Comparison of ENCODE assay signal across 1 cellular context in genomic region chr11:123547180-123547579, GRCh38.
TF ChIP-seq lines count a peak whose summit lies in the region.

No MANE protein-coding gene starts in this region.

TF ChIP-seq in GM23338, 12 proteins besides CTCF, POLR2A, EP300 and RAD21 (continued from another document):
- TF ChIP-seq, protein P1, sequence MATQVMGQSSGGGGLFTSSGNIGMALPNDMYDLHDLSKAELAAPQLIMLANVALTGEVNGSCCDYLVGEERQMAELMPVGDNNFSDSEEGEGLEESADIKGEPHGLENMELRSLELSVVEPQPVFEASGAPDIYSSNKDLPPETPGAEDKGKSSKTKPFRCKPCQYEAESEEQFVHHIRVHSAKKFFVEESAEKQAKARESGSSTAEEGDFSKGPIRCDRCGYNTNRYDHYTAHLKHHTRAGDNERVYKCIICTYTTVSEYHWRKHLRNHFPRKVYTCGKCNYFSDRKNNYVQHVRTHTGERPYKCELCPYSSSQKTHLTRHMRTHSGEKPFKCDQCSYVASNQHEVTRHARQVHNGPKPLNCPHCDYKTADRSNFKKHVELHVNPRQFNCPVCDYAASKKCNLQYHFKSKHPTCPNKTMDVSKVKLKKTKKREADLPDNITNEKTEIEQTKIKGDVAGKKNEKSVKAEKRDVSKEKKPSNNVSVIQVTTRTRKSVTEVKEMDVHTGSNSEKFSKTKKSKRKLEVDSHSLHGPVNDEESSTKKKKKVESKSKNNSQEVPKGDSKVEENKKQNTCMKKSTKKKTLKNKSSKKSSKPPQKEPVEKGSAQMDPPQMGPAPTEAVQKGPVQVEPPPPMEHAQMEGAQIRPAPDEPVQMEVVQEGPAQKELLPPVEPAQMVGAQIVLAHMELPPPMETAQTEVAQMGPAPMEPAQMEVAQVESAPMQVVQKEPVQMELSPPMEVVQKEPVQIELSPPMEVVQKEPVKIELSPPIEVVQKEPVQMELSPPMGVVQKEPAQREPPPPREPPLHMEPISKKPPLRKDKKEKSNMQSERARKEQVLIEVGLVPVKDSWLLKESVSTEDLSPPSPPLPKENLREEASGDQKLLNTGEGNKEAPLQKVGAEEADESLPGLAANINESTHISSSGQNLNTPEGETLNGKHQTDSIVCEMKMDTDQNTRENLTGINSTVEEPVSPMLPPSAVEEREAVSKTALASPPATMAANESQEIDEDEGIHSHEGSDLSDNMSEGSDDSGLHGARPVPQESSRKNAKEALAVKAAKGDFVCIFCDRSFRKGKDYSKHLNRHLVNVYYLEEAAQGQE (IDR thresholded peaks at IDR 0.05; ENCODE audit: unreplicated experiment) = no peak
- no peak for TF ChIP-seq ZNF331 (CRISPR knock-in tag; IDR thresholded peaks at IDR 0.05; ENCODE audit: low read depth)
